10 cellular contexts compared by ENCODE assay signal in the genomic region with DNA sequence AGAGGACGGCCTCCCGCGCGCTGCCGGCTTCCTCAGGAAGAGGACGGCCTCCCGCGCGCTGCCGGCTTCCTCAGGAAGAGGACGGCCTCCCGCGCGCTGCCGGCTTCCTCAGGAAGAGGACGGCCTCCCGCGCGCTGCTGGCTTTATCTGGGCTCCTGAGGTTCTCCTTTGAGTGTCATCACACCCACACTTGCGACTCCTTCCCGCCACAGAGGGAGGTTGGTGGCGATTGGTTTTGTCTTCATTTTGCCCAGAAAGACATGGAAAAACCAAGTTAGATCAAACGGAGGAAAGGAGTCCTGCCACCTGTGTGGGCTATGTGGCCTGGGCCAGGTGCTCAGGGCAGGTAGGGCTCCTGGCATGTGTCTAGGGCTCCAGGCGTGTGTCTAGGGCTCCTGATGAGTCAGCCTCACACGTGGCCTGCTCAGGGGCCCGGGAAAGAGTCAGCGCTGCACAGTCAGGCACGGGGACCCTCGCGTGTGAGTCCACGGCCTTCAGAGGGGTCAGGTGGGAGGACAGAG.
"Had no signal": no experiment of that assay in that cellular context is flagged by ENCODE, and none has a peak within 500 bp of the region (broad histone marks: within the 10 kb centered on the region; RNA-seq: fewer than 3 reads in every experiment).

No MANE protein-coding gene starts in this region.

- H3K4me1 ChIP-seq: transverse colon had no signal

- ATAC-seq: gastrocnemius medialis had no signal

- H3K4me3 ChIP-seq: gastrocnemius medialis, transverse colon had no signal

- H3K9me2 ChIP-seq: SK-N-SH had no signal

- H3K4me2 ChIP-seq: SK-N-SH had no signal

- H3K9me3 ChIP-seq: gastrocnemius medialis, SK-N-SH, transverse colon had no signal

- DNase-seq: activated CD4-positive, alpha-beta T cell treated with anti-CD3 and anti-CD28 coated beads, Interleukin-2, amount 50 U/mL, for 1 hour; activated CD4-positive, CD25-positive, alpha-beta regulatory T cell; activated T-cell treated with anti-CD3 and anti-CD28 coated beads, Interleukin-2, amount 50 U/mL, for 1 hour; effector memory CD4-positive, alpha-beta T cell; gastrocnemius medialis; kidney glomerular epithelial cell; SK-N-SH; small intestine; transverse colon had no signal

- H3K36me3 ChIP-seq: gastrocnemius medialis, transverse colon had no signal

- H3K27me3 ChIP-seq: gastrocnemius medialis, transverse colon had no signal

- H3K9ac ChIP-seq: SK-N-SH had no signal

- FAIRE-seq: small intestine, TTC549 had no signal

- H3K27ac ChIP-seq: transverse colon had no signal
